In genomic region chr1:53982034-53982761, GRCh38 we compare ENCODE assay signal across 8 cellular contexts. TPM values are rescaled to one million over a fixed set of nuclear protein-coding genes. Genes with fewer than 3 reads are reported as not detected.
DNase-seq lines count a peak whose midpoint lies in the region; ATAC-seq and TF ChIP-seq lines count a peak whose summit lies in the region.

No MANE protein-coding gene starts in this region.

- H3K4me3 Mint-ChIP-seq in T-helper 17 cell, result no peak overlapping the region

- H3K4me1 ChIP-seq in heart right ventricle (peaks cover 0 to 14% (median 11%) of the 10 kb centered on the region in 9 donors), prostate gland (replicated peaks) (no peaks in the 10 kb centered on the region)

- peak overlapping the region; percentile 27 for H3K27ac Mint-ChIP-seq in T-helper 17 cell

- no peaks in the 10 kb centered on the region for H3K27me3 ChIP-seq in heart right ventricle
- H3K27me3 ChIP-seq in prostate gland (replicated peaks; ENCODE audit: insufficient read depth), result no peaks in the 10 kb centered on the region

- ATAC-seq in T-helper 17 cell (no peak), heart right ventricle (peak in 7 of 8 donors; percentile 53 to 83 (median 67)), GM18867 (IDR thresholded peaks at IDR 0.05; ENCODE audit: unreplicated experiment) (no peak), GM19452 (IDR thresholded peaks at IDR 0.05; ENCODE audit: unreplicated experiment) (no peak), GM19035 (IDR thresholded peaks at IDR 0.05; ENCODE audit: unreplicated experiment) (no peak)

- no peaks in the 10 kb centered on the region for H3K9me3 ChIP-seq in T-helper 17 cell (ENCODE audit: control insufficient read depth, low read length, poor library complexity, severe bottlenecking)
- no peaks in the 10 kb centered on the region for H3K9me3 ChIP-seq in heart right ventricle
- H3K9me3 ChIP-seq in prostate gland, result no peaks in the 10 kb centered on the region

- H3K4me3 ChIP-seq in heart right ventricle (peak overlapping the region in 9 of 10 donors; percentile 16 to 49 (median 44)), prostate gland (peak overlapping the region; percentile 17 to 25)

- 37 to 41% methylated on average over 20 of the region's 20 CpGs for WGBS in heart right ventricle, 2 donors
- WGBS in prostate gland, result 26% methylated on average over 20 of the region's 20 CpGs

- H3K4me1 Mint-ChIP-seq in T-helper 17 cell, result peaks cover 22% of the 10 kb centered on the region

- H3K36me3 ChIP-seq in heart right ventricle (no peaks in the 10 kb centered on the region), prostate gland (no peaks in the 10 kb centered on the region)

- H3K36me3 Mint-ChIP-seq in T-helper 17 cell (ENCODE audit: low read depth), result peaks cover 5% of the 10 kb centered on the region

- intact Hi-C loops in heart right ventricle (cut with DNase I) (no loop called here), prostate gland (cut with DNase I) (loop anchor here (5.0 kb wide), 1 partner anchor 70 kb away; the partner anchor contains the start of genes TCEANC2 and TMEM59)

- TF ChIP-seq CTCF in heart right ventricle (IDR thresholded peaks at IDR 0.05) (no peak), prostate gland (IDR thresholded peaks at IDR 0.05) (no peak)

- peak; percentile 41 for DNase-seq in HCEC 1CT
- no peak for DNase-seq in T-helper 17 cell
- DNase-seq in heart right ventricle, result peak in 1 of 2 donors; percentile 33
- peak; percentile 24 for DNase-seq in prostate gland (ENCODE audit: low spot score)
- DNase-seq in stimulated activated CD4-positive, alpha-beta T cell treated with anti-CD3 and anti-CD28 coated beads, Interleukin-4, amount 100 ng/mL, for 1 hour, result no peak

- H3K27me3 Mint-ChIP-seq in T-helper 17 cell, result peaks cover 17% of the 10 kb centered on the region

- no peak for TF ChIP-seq POLR2A in prostate gland (IDR thresholded peaks at IDR 0.05)

- H3K27ac ChIP-seq in heart right ventricle (peak overlapping the region in 6 of 10 donors; percentile 6 to 62 (median 32)), prostate gland (peak overlapping the region; percentile 50 to 52)

RNA-seq across cellular contexts. Expression of gene LDLRAD1, which starts 35.8 kb away (rescaled TPM):
- total RNA-seq in T-helper 17 cell (not detected), heart right ventricle (not detected), prostate gland (1 to 10 TPM in 1 of 2 donors, under 1 TPM in 1; 0.55 to 3.3 TPM)
- polyA plus RNA-seq in heart right ventricle, result not detected

RNA-seq across cellular contexts. Expression of gene LRRC42, which starts 36.0 kb away (rescaled TPM):
- 1 to 10 TPM; 5.8 to 7.4 TPM for total RNA-seq in T-helper 17 cell
- total RNA-seq in heart right ventricle, result 10 to 100 TPM; 10.4 to 16.5 (median 14.8) TPM
- polyA plus RNA-seq in heart right ventricle, result 10 to 100 TPM in 1 of 2 donors, 1 to 10 TPM in 1; 2.9 to 13.2 TPM
- 10 to 100 TPM; 21.1 to 31.8 TPM for total RNA-seq in prostate gland

RNA-seq across cellular contexts. Expression of gene IFT25, which starts 36.7 kb away (rescaled TPM):
- total RNA-seq in T-helper 17 cell (10 to 100 TPM; 17.3 to 23.7 TPM), heart right ventricle (10 to 100 TPM in 6 of 10 donors, 1 to 10 TPM in 4; 7.8 to 16.0 (median 10.7) TPM), prostate gland (10 to 100 TPM; 13.7 to 18.9 TPM)
- polyA plus RNA-seq in heart right ventricle, result 10 to 100 TPM in 1 of 2 donors, 1 to 10 TPM in 1; 9.9 to 12.3 TPM

Comparison
In these comparisons a context has a peak if more than half of its experiments do, and no peak if none do; other contexts are left out.
1. DNase-seq: peak in HCEC 1CT (single experiment) and prostate gland (single experiment); none in T-helper 17 cell (0 of 3) and stimulated activated CD4-positive, alpha-beta T cell treated with anti-CD3 and anti-CD28 coated beads, Interleukin-4, amount 100 ng/mL, for 1 hour (single experiment).
2. ATAC-seq: peak in heart right ventricle (7 of 8); none in T-helper 17 cell (single experiment), GM18867 (single experiment), GM19452 (single experiment) and GM19035 (single experiment).